1 cellular context compared by ENCODE assay signal in genomic region chr20:1467355-1468116, GRCh38.
TF ChIP-seq lines count a peak whose summit lies in the region.

No MANE protein-coding gene starts in this region.

TF ChIP-seq in K562, 482 proteins besides CTCF, POLR2A, EP300 and RAD21 (continued from another document and continues in another):
- TF ChIP-seq CEBPZ (IDR thresholded peaks at IDR 0.05; ENCODE audit: borderline replicate concordance, low read depth, low read length), result no peak
- no peak for TF ChIP-seq ZNF23 (CRISPR knock-in tag; IDR thresholded peaks at IDR 0.05)
- TF ChIP-seq MITF (IDR thresholded peaks at IDR 0.05), result no peak
- TF ChIP-seq BMI1 (IDR thresholded peaks at IDR 0.05; ENCODE audit: low read length), result 0 out of 2 replicates have a peak, but pooled peaks have one; percentile 51
- TF ChIP-seq KLF6 (CRISPR knock-in tag; IDR thresholded peaks at IDR 0.05; ENCODE audit: borderline replicate concordance), result no peak
- TF ChIP-seq POLR2AphosphoS5 (IDR thresholded peaks at IDR 0.05; ENCODE audit: control insufficient read depth, insufficient read depth, low read depth, low read length), result no peak
- TF ChIP-seq SRF (CRISPR knock-in tag; IDR thresholded peaks at IDR 0.05), result no peak
- peak; percentile 83 for TF ChIP-seq ELF1 (tag; IDR thresholded peaks at IDR 0.05)
- TF ChIP-seq SRSF3 (IDR thresholded peaks at IDR 0.05; ENCODE audit: insufficient read depth, low read length), result no peak
- TF ChIP-seq UBTF (IDR thresholded peaks at IDR 0.05; ENCODE audit: borderline replicate concordance in 1 of 2, low read depth in 2 of 2, low read length in 2 of 2), result 0 out of 4 replicates have a peak, but pooled peaks of 1 of the 2 experiments have one; percentile 22
- TF ChIP-seq RCOR1 (IDR thresholded peaks at IDR 0.05; ENCODE audit: borderline replicate concordance in 1 of 2, low read depth in 2 of 2, low read length in 2 of 2), result 0 out of 4 replicates have a peak, but pooled peaks of 1 of the 2 experiments have one; percentile 6
- no peak for TF ChIP-seq MEIS2 (IDR thresholded peaks at IDR 0.05; ENCODE audit: partially characterized antibody)
- no peak for TF ChIP-seq TCF7 (IDR thresholded peaks at IDR 0.05; ENCODE audit: borderline replicate concordance)
- TF ChIP-seq DEAF1 (CRISPR knock-in tag; IDR thresholded peaks at IDR 0.05), result no peak
- no peak for TF ChIP-seq BCOR (IDR thresholded peaks at IDR 0.05)
- TF ChIP-seq TCF7L2 (IDR thresholded peaks at IDR 0.05; ENCODE audit: low read depth, low read length), result no peak
- no peak for TF ChIP-seq EHMT2 (IDR thresholded peaks at IDR 0.05)
- no peak for TF ChIP-seq HNRNPK (IDR thresholded peaks at IDR 0.05; ENCODE audit: low read depth, low read length, poor library complexity, severe bottlenecking)
- TF ChIP-seq SAFB (IDR thresholded peaks at IDR 0.05; ENCODE audit: borderline replicate concordance, low read depth, low read length), result no peak
- no peak for TF ChIP-seq ZBTB17 (CRISPR knock-in tag; IDR thresholded peaks at IDR 0.05)
- TF ChIP-seq ZNF263 (CRISPR knock-in tag; IDR thresholded peaks at IDR 0.05; ENCODE audit: borderline replicate concordance), result peak; percentile 51; the same call in 1 of the 2 replicates
- no peak for TF ChIP-seq XRCC4 (IDR thresholded peaks at IDR 0.05; ENCODE audit: extremely low read depth, insufficient read depth, insufficient read length)
- TF ChIP-seq ARID1B (IDR thresholded peaks at IDR 0.05), result peak; percentile 58; the same call in 1 of the 2 replicates
- no peak for TF ChIP-seq TBL1XR1 (IDR thresholded peaks at IDR 0.05; ENCODE audit: low read length in 2 of 2)
- no peak for TF ChIP-seq ZBTB8A (IDR thresholded peaks at IDR 0.05; ENCODE audit: partially characterized antibody)
- 0 out of 2 replicates have a peak, but pooled peaks have one; percentile 12 for TF ChIP-seq RNF2 (IDR thresholded peaks at IDR 0.05)
- TF ChIP-seq GTF2F1 (IDR thresholded peaks at IDR 0.05; ENCODE audit: low read depth, low read length), result no peak
- TF ChIP-seq ZNF518B (CRISPR knock-in tag; IDR thresholded peaks at IDR 0.05), result no peak
- peak; percentile 21 for TF ChIP-seq TAF9B (IDR thresholded peaks at IDR 0.05; ENCODE audit: partially characterized antibody)
- no peak for TF ChIP-seq PATZ1 (CRISPR knock-in tag; IDR thresholded peaks at IDR 0.05; ENCODE audit: borderline replicate concordance)
- no peak for TF ChIP-seq HIVEP1 (CRISPR knock-in tag; IDR thresholded peaks at IDR 0.05)
- TF ChIP-seq ATF1 (CRISPR knock-in tag; IDR thresholded peaks at IDR 0.05), result no peak
- peak; percentile 65 for TF ChIP-seq ATF1 (tag; IDR thresholded peaks at IDR 0.05)
- 0 out of 2 replicates have a peak, but pooled peaks have one; percentile 73 for TF ChIP-seq IRF9 (tag; IDR thresholded peaks at IDR 0.05)
- TF ChIP-seq E2F6 (IDR thresholded peaks at IDR 0.05; ENCODE audit: borderline replicate concordance in 1 of 2, extremely low read depth in 1 of 2, insufficient read depth in 1 of 2, insufficient read length in 1 of 2, low read depth in 1 of 2, low read length in 1 of 2, poor library complexity in 1 of 2, severe bottlenecking in 1 of 2), result peak; percentile 61 to 84
- TF ChIP-seq TEAD4 (IDR thresholded peaks at IDR 0.05; ENCODE audit: low read length), result peak; percentile 44; the same call in 1 of the 2 replicates
- TF ChIP-seq TEAD4 (CRISPR knock-in tag; IDR thresholded peaks at IDR 0.05; ENCODE audit: borderline replicate concordance), result no peak
- no peak for TF ChIP-seq CTCFL (IDR thresholded peaks at IDR 0.05; ENCODE audit: borderline replicate concordance, insufficient read depth, low read depth, low read length, poor library complexity, severe bottlenecking)
- no peak for TF ChIP-seq HNRNPL (IDR thresholded peaks at IDR 0.05; ENCODE audit: low read depth, low read length)
- TF ChIP-seq ASH1L (IDR thresholded peaks at IDR 0.05; ENCODE audit: borderline replicate concordance, low read depth, partially characterized antibody), result peak; percentile 77
- TF ChIP-seq MAX (CRISPR knock-in tag; IDR thresholded peaks at IDR 0.05), result peak; percentile 28; the same call in 1 of the 2 replicates
- TF ChIP-seq ZBTB1 (CRISPR knock-in tag; IDR thresholded peaks at IDR 0.05; ENCODE audit: borderline replicate concordance, low read depth), result no peak
- no peak for TF ChIP-seq BRCA1 (IDR thresholded peaks at IDR 0.05)
- TF ChIP-seq BRCA1 (CRISPR knock-in tag; IDR thresholded peaks at IDR 0.05), result no peak
- peak in 1 of 2 experiments; percentile 46; a peak in 1 of 4 replicates for TF ChIP-seq CSDE1 (IDR thresholded peaks at IDR 0.05)
- TF ChIP-seq ZNF445 (CRISPR knock-in tag; IDR thresholded peaks at IDR 0.05; ENCODE audit: low read depth), result no peak
